In the genomic region with DNA sequence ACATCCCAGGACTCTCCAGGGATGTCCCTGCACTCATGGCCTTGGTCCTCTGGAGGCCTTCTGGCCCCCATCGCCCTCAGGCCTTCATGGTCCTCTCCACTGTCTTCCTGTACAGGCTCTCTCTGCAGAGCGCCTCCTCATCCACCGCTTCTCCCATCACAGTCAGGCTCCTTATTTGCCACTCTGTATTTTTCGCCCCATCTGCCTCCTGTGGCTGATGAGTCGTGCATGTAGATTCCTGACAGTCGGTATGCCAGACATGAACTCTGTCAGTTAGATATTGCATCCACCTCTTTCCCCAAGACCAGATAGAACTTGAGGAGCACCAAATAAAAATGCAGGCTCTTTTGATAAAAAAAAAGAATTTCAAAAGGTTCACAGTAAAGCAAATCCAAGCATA, we compare ENCODE assay signal across 25 cellular contexts.
"Had no signal": no experiment of that assay in that cellular context is flagged by ENCODE, and none has a peak within 500 bp of the region (broad histone marks: within the 10 kb centered on the region; RNA-seq: fewer than 3 reads in every experiment).

No MANE protein-coding gene starts in this region.

- H3K36me3 Mint-ChIP-seq: activated naive CD8-positive, alpha-beta T cell treated with anti-CD3 and anti-CD28 coated beads, Interleukin-2, amount 10 ng/mL, durations not matched to agents 7 days and 5 days; brain had no signal

- DNase-seq: activated CD4-positive, alpha-beta T cell treated with anti-CD3 and anti-CD28 coated beads for 36 hours; activated CD4-positive, alpha-beta T cell treated with anti-CD3 and anti-CD28 coated beads, Interleukin-2, amount 50 U/mL, for 1 hour; activated CD4-positive, alpha-beta T cell treated with anti-CD3 and anti-CD28 coated beads, Interleukin-2, amount 50 U/mL, for 48 hours; activated CD4-positive, CD25-positive, alpha-beta regulatory T cell; activated CD4-positive, CD25-positive, alpha-beta regulatory T cell treated with anti-CD3 and anti-CD28 coated beads, Interleukin-2, amount 50 U/mL, for 72 hours; activated CD8-positive, alpha-beta memory T cell treated with anti-CD3 and anti-CD28 coated beads for 24 hours; activated CD8-positive, alpha-beta T cell treated with anti-CD3 and anti-CD28 coated beads for 36 hours; activated effector memory CD4-positive, alpha-beta T cell treated with Interleukin-2 at 50 U/mL for 16 hours; activated gamma-delta T cell treated with Interleukin-2 at 50 U/mL for 16 hours; activated naive CD4-positive, alpha-beta T cell treated with anti-CD3 and anti-CD28 coated beads, Interleukin-2, amount 50 U/mL, for 16 hours; activated naive CD4-positive, alpha-beta T cell treated with Interleukin-2 at 50 U/mL for 16 hours; activated naive CD8-positive, alpha-beta T cell treated with anti-CD3 and anti-CD28 coated beads, Interleukin-2, amount 10 ng/mL, durations not matched to agents 7 days and 5 days; activated T-cell treated with anti-CD3 and anti-CD28 coated beads, Interleukin-2, amount 50 U/mL, for 4 hours; dorsolateral prefrontal cortex; effector memory CD4-positive, alpha-beta T cell; esophagus squamous epithelium; head of caudate nucleus; T-helper 2 cell had no signal

- H3K27me3 ChIP-seq: ascending aorta, esophagus squamous epithelium had no signal

- H3K27me3 Mint-ChIP-seq: activated CD4-positive, alpha-beta T cell treated with anti-CD3 and anti-CD28 coated beads for 36 hours; activated CD8-positive, alpha-beta T cell treated with anti-CD3 and anti-CD28 coated beads for 36 hours; activated naive CD8-positive, alpha-beta T cell treated with anti-CD3 and anti-CD28 coated beads, Interleukin-2, amount 10 ng/mL, durations not matched to agents 7 days and 5 days; activated T-helper 17 cell treated with anti-CD3 and anti-CD28 coated beads, Interleukin-2, amount 50 U/mL, for 72 hours; central memory CD8-positive, alpha-beta T cell; dendritic cell treated with granulocyte-macrophage colony-stimulating factor and Interleukin-4, amounts not matched to agents 40 ng/mL and 50 ng/mL, for 4 days had no signal

- H3K4me3 ChIP-seq: ascending aorta, coronary artery, dorsolateral prefrontal cortex, esophagus squamous epithelium had no signal

- H3K27ac ChIP-seq: ascending aorta, coronary artery, dorsolateral prefrontal cortex, epithelial cell of prostate, esophagus squamous epithelium had no signal

- H3K9me3 ChIP-seq: ascending aorta, esophagus squamous epithelium had no signal

- H3K36me3 ChIP-seq: ascending aorta, esophagus squamous epithelium had no signal

- H3K4me3 Mint-ChIP-seq: activated CD4-positive, alpha-beta T cell treated with anti-CD3 and anti-CD28 coated beads for 36 hours; activated CD8-positive, alpha-beta T cell treated with anti-CD3 and anti-CD28 coated beads for 36 hours; activated naive CD8-positive, alpha-beta T cell treated with anti-CD3 and anti-CD28 coated beads, Interleukin-2, amount 10 ng/mL, durations not matched to agents 7 days and 5 days; activated T-cell treated with anti-CD3 and anti-CD28 coated beads, Interleukin-2, amount 50 U/mL, for 4 hours; activated T-helper 17 cell treated with anti-CD3 and anti-CD28 coated beads, Interleukin-2, amount 50 U/mL, for 72 hours; brain; central memory CD8-positive, alpha-beta T cell; dendritic cell treated with granulocyte-macrophage colony-stimulating factor and Interleukin-4, amounts not matched to agents 40 ng/mL and 50 ng/mL, for 4 days had no signal

- H3K27ac Mint-ChIP-seq: activated CD4-positive, alpha-beta T cell treated with anti-CD3 and anti-CD28 coated beads for 36 hours; activated CD8-positive, alpha-beta T cell treated with anti-CD3 and anti-CD28 coated beads for 36 hours; activated naive CD8-positive, alpha-beta T cell treated with anti-CD3 and anti-CD28 coated beads, Interleukin-2, amount 10 ng/mL, durations not matched to agents 7 days and 5 days; activated T-helper 17 cell treated with anti-CD3 and anti-CD28 coated beads, Interleukin-2, amount 50 U/mL, for 72 hours; brain; dendritic cell treated with granulocyte-macrophage colony-stimulating factor and Interleukin-4, amounts not matched to agents 40 ng/mL and 50 ng/mL, for 4 days had no signal

- H3K4me1 Mint-ChIP-seq: activated CD4-positive, alpha-beta T cell treated with anti-CD3 and anti-CD28 coated beads for 36 hours; activated naive CD8-positive, alpha-beta T cell treated with anti-CD3 and anti-CD28 coated beads, Interleukin-2, amount 10 ng/mL, durations not matched to agents 7 days and 5 days; activated T-helper 17 cell treated with anti-CD3 and anti-CD28 coated beads, Interleukin-2, amount 50 U/mL, for 72 hours; brain; central memory CD8-positive, alpha-beta T cell had no signal

- H3K4me1 ChIP-seq: ascending aorta, esophagus squamous epithelium had no signal
